Comparison of ENCODE assay signal across 8 cellular contexts in the genomic region with DNA sequence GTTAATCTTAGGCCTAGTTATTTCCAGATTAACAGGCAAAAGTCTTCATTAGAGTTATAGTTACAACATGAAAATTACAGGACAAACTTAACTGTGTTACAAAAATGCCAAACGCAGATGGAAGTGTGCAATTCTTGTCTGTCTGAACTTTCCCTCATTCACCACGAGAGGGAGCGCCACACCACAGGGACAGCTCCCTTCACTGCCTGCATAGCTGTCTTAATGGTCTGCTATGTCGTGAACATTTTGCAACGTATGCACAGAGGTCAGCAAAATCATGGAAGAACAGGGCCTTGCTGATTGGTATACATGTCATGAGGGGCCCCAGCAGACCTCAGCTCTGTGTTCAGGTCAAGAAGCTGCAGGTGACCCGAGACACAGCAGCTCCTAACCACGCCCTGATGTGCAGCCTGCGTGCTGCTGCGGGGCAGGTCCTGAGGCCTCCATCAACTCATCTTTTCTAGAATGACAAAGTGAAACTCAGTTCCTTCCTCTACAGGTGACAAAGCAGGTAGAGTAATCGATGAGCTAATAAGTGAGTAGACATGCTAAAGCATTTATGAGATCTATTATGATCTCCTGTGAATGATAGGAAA.
DNase-seq lines count a peak whose midpoint lies in the region; ATAC-seq and TF ChIP-seq lines count a peak whose summit lies in the region.

No MANE protein-coding gene starts in this region.

- H3K27ac ChIP-seq in SU-DHL-6 (ENCODE audit: low read depth, low read length) (no peak overlapping the region), adrenal gland (no peak overlapping the region)

- no peak overlapping the region for H3K4me2 ChIP-seq in SU-DHL-6 (ENCODE audit: low read depth, low read length, poor library complexity, severe bottlenecking)

- no peaks in the 10 kb centered on the region for H3K27me3 ChIP-seq in SU-DHL-6 (ENCODE audit: low read length)
- no peaks in the 10 kb centered on the region for H3K27me3 ChIP-seq in adrenal gland

- H3K9me3 ChIP-seq in SU-DHL-6 (ENCODE audit: insufficient read depth, low read length), result 0 out of 2 replicates have a peak, but pooled peaks cover 3% of the 10 kb centered on the region
- H3K9me3 ChIP-seq in adrenal gland (replicated peaks in 1 of 3), result no peaks in the 10 kb centered on the region

- H3K36me3 ChIP-seq in SU-DHL-6 (ENCODE audit: low read length), result no peaks in the 10 kb centered on the region
- H3K36me3 ChIP-seq in adrenal gland (replicated peaks in 1 of 2), result no peaks in the 10 kb centered on the region

- CTCF ChIA-PET in HEK293T (lab: Yijun Ruan, JAX), result interaction anchor here (0.6 to 1.4 kb wide), 7 partner anchors 10 to 261 kb away, joined by 3 to 9 read pairs (median 3); no protein-coding TSS in a partner anchor

- no peaks in the 10 kb centered on the region for H3F3A ChIP-seq in SU-DHL-6 (ENCODE audit: insufficient read depth)

- TF ChIP-seq CTCF in SU-DHL-6 (IDR thresholded peaks at IDR 0.05; ENCODE audit: insufficient read depth, low read length, poor library complexity, severe bottlenecking), result peak; percentile 92
- peak; percentile 82 to 96 (median 93) for TF ChIP-seq CTCF in adrenal gland (IDR thresholded peaks at IDR 0.05)

- ATAC-seq in left ventricle myocardium superior, result peak; percentile 88

- H3K4me1 ChIP-seq in adrenal gland (replicated peaks in 1 of 2), result no peaks in the 10 kb centered on the region

- TF ChIP-seq POLR2A in adrenal gland (IDR thresholded peaks at IDR 0.05), result no peak

- intact Hi-C loops in adrenal gland (cut with DNase I) (loop anchor here (5.0 kb wide), 1 partner anchor 240 kb away; no protein-coding TSS in a partner anchor), left ventricle myocardium superior (cut with micrococcal nuclease) (no loop called here)

- no peaks in the 10 kb centered on the region for H3K79me2 ChIP-seq in SU-DHL-6 (ENCODE audit: insufficient read depth, low read length)

- H3K9ac ChIP-seq in SU-DHL-6 (ENCODE audit: low read length), result no peak overlapping the region

- WGBS in adrenal gland, 4 donors, result 3 to 40% (median 37%) methylated on average over 6 to 10 of the region's 10 CpGs

- H3K4me3 ChIP-seq in SU-DHL-6 (ENCODE audit: insufficient read depth, low read length, poor library complexity, severe bottlenecking) (no peak overlapping the region), adrenal gland (no peak overlapping the region)

- no peak overlapping the region for H2AFZ ChIP-seq in SU-DHL-6 (ENCODE audit: low read depth, low read length, severe bottlenecking)

- POLR2A ChIA-PET in HEK293T (lab: Yijun Ruan, JAX), result no interaction called here

- H4K20me1 ChIP-seq in SU-DHL-6 (ENCODE audit: low read depth, low read length), result no peaks in the 10 kb centered on the region

- H3K9me2 ChIP-seq in SU-DHL-6 (replicated peaks; ENCODE audit: insufficient read depth, low read length), result no peaks in the 10 kb centered on the region

- peak; percentile 83 for DNase-seq in EL
- peak; percentile 63 for DNase-seq in HEK293T (ENCODE audit: extremely low spot score)
- peak; percentile 79 to 98 (median 86) for DNase-seq in NCI-H1417 (lab: John Stamatoyannopoulos, UW)
- DNase-seq in adrenal gland, result peak; percentile 58 to 86 (median 72)
- DNase-seq in left ventricle myocardium superior, result peak; percentile 55
- DNase-seq in retina, result peak; percentile 72
- DNase-seq in mesenteric fat pad (ENCODE audit: low spot score), result no peak

TF ChIP-seq in HEK293T, 16 proteins besides CTCF, POLR2A, EP300 and RAD21:
- TF ChIP-seq L3MBTL2 (conservative IDR thresholded peaks at IDR 0.05) (no peak), HDGF (IDR thresholded peaks at IDR 0.05; ENCODE audit: borderline replicate concordance) (no peak), SUZ12 (IDR thresholded peaks at IDR 0.05) (no peak), BHLHE40 (IDR thresholded peaks at IDR 0.05; ENCODE audit: borderline replicate concordance) (no peak), FOXA1 (IDR thresholded peaks at IDR 0.05) (no peak)
